Comparison of ENCODE assay signal across 16 cellular contexts in genomic region chr9:70263421-70263820, GRCh38. TPM values are rescaled to one million over a fixed set of nuclear protein-coding genes. Genes with fewer than 3 reads are reported as not detected.
DNase-seq lines count a peak whose midpoint lies in the region; ATAC-seq, FAIRE-seq and TF ChIP-seq lines count a peak whose summit lies in the region.
"Had no signal": no experiment of that assay in that cellular context is flagged by ENCODE, and none has a peak within 500 bp of the region (broad histone marks: within the 10 kb centered on the region; RNA-seq: fewer than 3 reads in every experiment).

No MANE protein-coding gene starts in this region.

- ATAC-seq in left cardiac atrium, result no peak
- no peak for ATAC-seq in stimulated activated naive B cell treated with anti-CD40 and anti-IgM and Interleukin-4, amounts not matched to agents 10 μg/mL and 1 μg/mL and 100 μg/mL, for 72 hours (replicated peaks)

- H3K27me3 Mint-ChIP-seq in astrocyte (ENCODE audit: low read depth, unreplicated experiment), result no peaks in the 10 kb centered on the region
- H3K27me3 Mint-ChIP-seq in stimulated activated naive B cell treated with anti-CD40 and anti-IgM and Interleukin-4, amounts not matched to agents 10 μg/mL and 1 μg/mL and 100 μg/mL, for 72 hours, result no peaks in the 10 kb centered on the region
- no peaks in the 10 kb centered on the region for H3K27me3 Mint-ChIP-seq in activated T-helper 2 cell treated with anti-CD3 and anti-CD28 coated beads, Interferon-gamma antibody, Interleukin-2, Interleukin-4, amounts not matched to agents 10 μg/mL and 5 μg/mL and 100 μg/mL, durations not matched to agents 14 hours and 24 hours and 36 hours (ENCODE audit: low read depth)

- TF ChIP-seq CTCF in left ventricle myocardium inferior (IDR thresholded peaks at IDR 0.05; ENCODE audit: borderline replicate concordance), result no peak
- TF ChIP-seq CTCF in astrocyte (IDR thresholded peaks at IDR 0.05; ENCODE audit: insufficient read depth, low read depth, low read length), result no peak
- no peak for TF ChIP-seq CTCF in right atrium auricular region (IDR thresholded peaks at IDR 0.05)
- TF ChIP-seq CTCF in MM.1S (IDR thresholded peaks at IDR 0.05; ENCODE audit: low read length), result no peak

- H3K9me3 ChIP-seq in left ventricle myocardium inferior (replicated peaks) (no peaks in the 10 kb centered on the region), astrocyte (ENCODE audit: insufficient read depth, low read depth, low read length) (no peaks in the 10 kb centered on the region), right atrium auricular region (no peaks in the 10 kb centered on the region), MM.1S (replicated peaks; ENCODE audit: insufficient read depth, low read length) (no peaks in the 10 kb centered on the region)
- H3K9me3 ChIP-seq: upper lobe of left lung had no signal

- H3K36me3 Mint-ChIP-seq in astrocyte (ENCODE audit: low read depth, unreplicated experiment), result peaks cover 17% of the 10 kb centered on the region
- H3K36me3 Mint-ChIP-seq in stimulated activated naive B cell treated with anti-CD40 and anti-IgM and Interleukin-4, amounts not matched to agents 10 μg/mL and 1 μg/mL and 100 μg/mL, for 72 hours, result peaks cover 43 to 50% of the 10 kb centered on the region in 2 donors
- peaks cover 70% of the 10 kb centered on the region for H3K36me3 Mint-ChIP-seq in activated T-helper 2 cell treated with anti-CD3 and anti-CD28 coated beads, Interferon-gamma antibody, Interleukin-2, Interleukin-4, amounts not matched to agents 10 μg/mL and 5 μg/mL and 100 μg/mL, durations not matched to agents 14 hours and 24 hours and 36 hours (ENCODE audit: low read depth)

- peaks cover 1% of the 10 kb centered on the region for H3K9me3 Mint-ChIP-seq in astrocyte (ENCODE audit: unreplicated experiment)
- peaks cover 5 to 9% of the 10 kb centered on the region in 2 donors for H3K9me3 Mint-ChIP-seq in stimulated activated naive B cell treated with anti-CD40 and anti-IgM and Interleukin-4, amounts not matched to agents 10 μg/mL and 1 μg/mL and 100 μg/mL, for 72 hours
- H3K9me3 Mint-ChIP-seq in activated T-helper 2 cell treated with anti-CD3 and anti-CD28 coated beads, Interferon-gamma antibody, Interleukin-2, Interleukin-4, amounts not matched to agents 10 μg/mL and 5 μg/mL and 100 μg/mL, durations not matched to agents 14 hours and 24 hours and 36 hours, result no peaks in the 10 kb centered on the region
- H3K9me3 Mint-ChIP-seq: endodermal cell had no signal

- H3K4me2 ChIP-seq in astrocyte (ENCODE audit: low read length) (peak overlapping the region; percentile 94), MM.1S (ENCODE audit: low read depth, low read length) (no peak overlapping the region)

- H2AFZ ChIP-seq in astrocyte (ENCODE audit: low read depth, low read length), result no peak overlapping the region
- no peak overlapping the region for H2AFZ ChIP-seq in MM.1S (ENCODE audit: low read length)

- intact Hi-C loops in left ventricle myocardium inferior (cut with micrococcal nuclease), result no loop called here
- intact Hi-C loops in left cardiac atrium (cut with DNase I), result no loop called here
- intact Hi-C loops in activated T-helper 2 cell treated with anti-CD3 and anti-CD28 coated beads, Interferon-gamma antibody, Interleukin-2, Interleukin-4, amounts not matched to agents 10 μg/mL and 5 μg/mL and 100 μg/mL, durations not matched to agents 14 hours and 24 hours and 36 hours (cut with micrococcal nuclease), result loop anchor here (5.0 kb wide), 1 partner anchor 34 kb away; no protein-coding TSS in a partner anchor

- peak overlapping the region; percentile 21 for H3K4me3 Mint-ChIP-seq in astrocyte (ENCODE audit: unreplicated experiment)
- no peak overlapping the region for H3K4me3 Mint-ChIP-seq in stimulated activated naive B cell treated with anti-CD40 and anti-IgM and Interleukin-4, amounts not matched to agents 10 μg/mL and 1 μg/mL and 100 μg/mL, for 72 hours
- no peak overlapping the region for H3K4me3 Mint-ChIP-seq in activated T-helper 2 cell treated with anti-CD3 and anti-CD28 coated beads, Interferon-gamma antibody, Interleukin-2, Interleukin-4, amounts not matched to agents 10 μg/mL and 5 μg/mL and 100 μg/mL, durations not matched to agents 14 hours and 24 hours and 36 hours (ENCODE audit: low read depth)
- H3K4me3 Mint-ChIP-seq: endodermal cell had no signal

- peaks cover 96% of the 10 kb centered on the region for H3K79me2 ChIP-seq in astrocyte (ENCODE audit: insufficient read depth, low read length)
- H3K79me2 ChIP-seq in MM.1S (ENCODE audit: low read length), result peaks cover 82% of the 10 kb centered on the region

- H3K27ac ChIP-seq in left ventricle myocardium inferior (replicated peaks) (peak overlapping the region; percentile 59), astrocyte (ENCODE audit: low read depth, low read length) (peak overlapping the region; percentile 74), right atrium auricular region (peak overlapping the region; percentile 26 to 61), MM.1S (ENCODE audit: low read length) (no peak overlapping the region)

- no peaks in the 10 kb centered on the region for H3F3A ChIP-seq in MM.1S (ENCODE audit: insufficient read depth, low read length)

- no peak overlapping the region for H3K27ac Mint-ChIP-seq in astrocyte (ENCODE audit: unreplicated experiment)
- peak overlapping the region; percentile 20 for H3K27ac Mint-ChIP-seq in stimulated activated naive B cell treated with anti-CD40 and anti-IgM and Interleukin-4, amounts not matched to agents 10 μg/mL and 1 μg/mL and 100 μg/mL, for 72 hours
- H3K27ac Mint-ChIP-seq in activated T-helper 2 cell treated with anti-CD3 and anti-CD28 coated beads, Interferon-gamma antibody, Interleukin-2, Interleukin-4, amounts not matched to agents 10 μg/mL and 5 μg/mL and 100 μg/mL, durations not matched to agents 14 hours and 24 hours and 36 hours, result no peak overlapping the region
- H3K27ac Mint-ChIP-seq: endodermal cell had no signal

- no peak for DNase-seq in left ventricle myocardium inferior
- DNase-seq in left cardiac atrium, result no peak
- DNase-seq in astrocyte (ENCODE audit: low read depth), result peak; percentile 73
- no peak for DNase-seq in right atrium auricular region (ENCODE audit: low spot score)
- DNase-seq in stimulated activated naive B cell treated with anti-CD40 and anti-IgM and Interleukin-4, amounts not matched to agents 10 μg/mL and 1 μg/mL and 100 μg/mL, for 72 hours, result no peak
- no peak for DNase-seq in MM.1S
- no peak for DNase-seq in SIG-M5 (lab: John Stamatoyannopoulos, UW)
- DNase-seq in activated T-helper 2 cell treated with anti-CD3 and anti-CD28 coated beads, Interferon-gamma antibody, Interleukin-2, Interleukin-4, amounts not matched to agents 10 μg/mL and 5 μg/mL and 100 μg/mL, durations not matched to agents 14 hours and 24 hours and 36 hours (ENCODE audit: low spot score), result no peak
- DNase-seq: activated CD4-positive, CD25-positive, alpha-beta regulatory T cell treated with anti-CD3 and anti-CD28 coated beads, Interleukin-2, amount 50 U/mL, for 72 hours; activated T-cell treated with anti-CD3 and anti-CD28 coated beads, Interleukin-2, amount 50 U/mL, for 1 hour; anterior cingulate cortex; DMS 273 treated with DMSO at 0.1 percent for 48 hours; endodermal cell; NCI-H1436 treated with DMSO at 0.1 percent for 48 hours; NCI-H510A; upper lobe of left lung had no signal

- H3K36me3 ChIP-seq in left ventricle myocardium inferior (peaks cover 43% of the 10 kb centered on the region), astrocyte (ENCODE audit: insufficient read depth, low read length) (peaks cover 41% of the 10 kb centered on the region), right atrium auricular region (peaks cover 19% of the 10 kb centered on the region), MM.1S (replicated peaks; ENCODE audit: insufficient read depth, low read length) (peaks cover 8% of the 10 kb centered on the region; the same call in 1 of the 2 replicates)

- peaks cover 20% of the 10 kb centered on the region for H3K4me1 Mint-ChIP-seq in astrocyte (ENCODE audit: low read depth, unreplicated experiment)
- H3K4me1 Mint-ChIP-seq in stimulated activated naive B cell treated with anti-CD40 and anti-IgM and Interleukin-4, amounts not matched to agents 10 μg/mL and 1 μg/mL and 100 μg/mL, for 72 hours, result peaks cover 37 to 50% of the 10 kb centered on the region in 2 donors
- H3K4me1 Mint-ChIP-seq in activated T-helper 2 cell treated with anti-CD3 and anti-CD28 coated beads, Interferon-gamma antibody, Interleukin-2, Interleukin-4, amounts not matched to agents 10 μg/mL and 5 μg/mL and 100 μg/mL, durations not matched to agents 14 hours and 24 hours and 36 hours (ENCODE audit: low read depth), result peaks cover 39% of the 10 kb centered on the region

- FAIRE-seq in astrocyte (lab: Jason Lieb, UNC), result no peak

- H3K4me3 ChIP-seq in left ventricle myocardium inferior (no peak overlapping the region), astrocyte (ENCODE audit: insufficient read depth, low read depth, low read length) (no peak overlapping the region), right atrium auricular region (no peak overlapping the region), MM.1S (ENCODE audit: low read length) (no peak overlapping the region)

- H3K27me3 ChIP-seq in left ventricle myocardium inferior (ENCODE audit: low read depth), result no peaks in the 10 kb centered on the region
- H3K27me3 ChIP-seq in astrocyte (ENCODE audit: insufficient read depth, low read length), result no peaks in the 10 kb centered on the region
- H3K27me3 ChIP-seq in right atrium auricular region, result no peaks in the 10 kb centered on the region
- H3K27me3 ChIP-seq in MM.1S (replicated peaks; ENCODE audit: insufficient read depth, low read length), result no peaks in the 10 kb centered on the region
- H3K27me3 ChIP-seq: upper lobe of left lung had no signal

- H3K9me2 ChIP-seq in MM.1S (replicated peaks; ENCODE audit: insufficient read depth, low read length), result no peaks in the 10 kb centered on the region

- peaks cover 66% of the 10 kb centered on the region for H4K20me1 ChIP-seq in astrocyte (ENCODE audit: insufficient read depth, low read length)
- peaks cover 14% of the 10 kb centered on the region; the same call in 1 of the 2 replicates for H4K20me1 ChIP-seq in MM.1S (ENCODE audit: insufficient read depth, low read length)

- H3K4me1 ChIP-seq in left ventricle myocardium inferior, result peaks cover 70% of the 10 kb centered on the region
- H3K4me1 ChIP-seq in astrocyte (ENCODE audit: insufficient read depth, low read length), result peaks cover 11% of the 10 kb centered on the region
- peaks cover 0 to 44% of the 10 kb centered on the region in 2 donors for H3K4me1 ChIP-seq in right atrium auricular region
- peaks cover 18% of the 10 kb centered on the region; the same call in 1 of the 2 replicates for H3K4me1 ChIP-seq in MM.1S (ENCODE audit: low read length)

- H3K9ac ChIP-seq in astrocyte (ENCODE audit: low read length) (peak overlapping the region; percentile 39), MM.1S (ENCODE audit: low read length) (no peak overlapping the region)

RNA-seq across cellular contexts. Expression of gene SMC5, which starts 4.6 kb away (rescaled TPM):
- total RNA-seq in left ventricle myocardium inferior (11.0 TPM), left cardiac atrium (10 to 100 TPM; 12.3 to 21.0 TPM), astrocyte (26.8 and 27.4 TPM in 2 replicates), right atrium auricular region (10 to 100 TPM; 11.4 to 15.0 TPM)
- 45.3 and 51.0 TPM in 2 replicates for total RNA-seq in activated T-helper 2 cell treated with anti-CD3 and anti-CD28 coated beads, Interferon-gamma antibody, Interleukin-2, Interleukin-4, amounts not matched to agents 10 μg/mL and 5 μg/mL and 100 μg/mL, durations not matched to agents 14 hours and 24 hours and 36 hours
